ENCODE assay signal across 8 cellular contexts in genomic region chr12:22684526-22685118, GRCh38. TPM values are rescaled to one million over a fixed set of nuclear protein-coding genes. Genes with fewer than 3 reads are reported as not detected.
DNase-seq lines count a peak whose midpoint lies in the region; ATAC-seq and TF ChIP-seq lines count a peak whose summit lies in the region.

No MANE protein-coding gene starts in this region.

- H3K36me3 ChIP-seq in heart right ventricle: peaks cover 0 to 37% (median 0%) of the 10 kb centered on the region in 9 donors
- H3K36me3 ChIP-seq in NT2/D1 (ENCODE audit: insufficient read depth, insufficient read length, low read length): peaks cover 45% of the 10 kb centered on the region
- H3K36me3 ChIP-seq in endodermal cell (ENCODE audit: control insufficient read depth, insufficient read depth, low read length): peaks cover 54% of the 10 kb centered on the region
- no peaks in the 10 kb centered on the region for H3K36me3 ChIP-seq in parathyroid adenoma (ENCODE audit: control insufficient read depth, insufficient read depth, low read length)

- H3K4me2 ChIP-seq in parathyroid adenoma (ENCODE audit: low read length): no peak overlapping the region

- no peaks in the 10 kb centered on the region for H3K9me3 ChIP-seq in heart right ventricle
- no peaks in the 10 kb centered on the region for H3K9me3 ChIP-seq in NT2/D1 (ENCODE audit: insufficient read depth, low read length)
- no peaks in the 10 kb centered on the region for H3K9me3 ChIP-seq in endodermal cell (ENCODE audit: control insufficient read depth, low read length)
- H3K9me3 ChIP-seq in parathyroid adenoma (ENCODE audit: control insufficient read depth, low read length): no peaks in the 10 kb centered on the region

- TF ChIP-seq CTCF in heart right ventricle (IDR thresholded peaks at IDR 0.05) (peak in 8 of 9 donors; percentile 8 to 76 (median 66)), endodermal cell (conservative IDR thresholded peaks at IDR 0.05) (peak; percentile 98), parathyroid adenoma (IDR thresholded peaks at IDR 0.05) (peak; percentile 53)

- WGBS in heart right ventricle, 2 donors: 25 to 32% methylated on average over 2 of the region's 2 CpGs
- WGBS in endodermal cell (ENCODE audit: insufficient coverage in 1 of 2, insufficient read length in 1 of 2), 2 experiments: 50 to 78% methylated on average over 2 of the region's 2 CpGs

- ATAC-seq in heart right ventricle (no peak), left ventricle myocardium superior (no peak), HG02938 (IDR thresholded peaks at IDR 0.05; ENCODE audit: unreplicated experiment) (peak; percentile 45)

- DNase-seq in heart right ventricle (no peak), left ventricle myocardium superior (no peak), NT2/D1 (ENCODE audit: low read depth, low spot score) (peak; percentile 55), endodermal cell (no peak), HuH-7 (ENCODE audit: low spot score) (no peak)
- no peak for DNase-seq in activated naive CD4-positive, alpha-beta T cell treated with anti-CD3 and anti-CD28 coated beads for 36 hours

- H3K27me3 ChIP-seq in heart right ventricle (no peaks in the 10 kb centered on the region), NT2/D1 (ENCODE audit: insufficient read depth, insufficient read length) (no peaks in the 10 kb centered on the region), endodermal cell (ENCODE audit: control insufficient read depth, insufficient read depth, low read length, poor library complexity, severe bottlenecking) (no peaks in the 10 kb centered on the region), parathyroid adenoma (ENCODE audit: control insufficient read depth, insufficient read depth, low read length) (no peaks in the 10 kb centered on the region)

- CTCF ChIA-PET in activated naive CD4-positive, alpha-beta T cell treated with anti-CD3 and anti-CD28 coated beads for 36 hours (lab: Charles Lee): interaction anchor here (0.6 to 1.3 kb wide), 8 partner anchors 11 to 468 kb away, joined by 3 to 5 read pairs (median 3); partner anchors contain the start of gene C2CD5

- intact Hi-C loops in heart right ventricle (cut with DNase I): no loop called here
- intact Hi-C loops in left ventricle myocardium superior (cut with micrococcal nuclease): no loop called here
- intact Hi-C loops in activated naive CD4-positive, alpha-beta T cell treated with anti-CD3 and anti-CD28 coated beads for 36 hours (cut with micrococcal nuclease): loop anchor here (1.0 to 10.0 kb wide), 2 partner anchors 26 to 370 kb away; no protein-coding TSS in a partner anchor

- no peak overlapping the region for H3K4me3 Mint-ChIP-seq in endodermal cell
- no peak overlapping the region for H3K4me3 Mint-ChIP-seq in activated naive CD4-positive, alpha-beta T cell treated with anti-CD3 and anti-CD28 coated beads for 36 hours

- H3K27me3 Mint-ChIP-seq in endodermal cell (ENCODE audit: insufficient read depth): no peaks in the 10 kb centered on the region
- no peaks in the 10 kb centered on the region for H3K27me3 Mint-ChIP-seq in activated naive CD4-positive, alpha-beta T cell treated with anti-CD3 and anti-CD28 coated beads for 36 hours (ENCODE audit: low read depth)

- peak overlapping the region; percentile 52 for H3K27ac Mint-ChIP-seq in endodermal cell
- no peak overlapping the region for H3K27ac Mint-ChIP-seq in activated naive CD4-positive, alpha-beta T cell treated with anti-CD3 and anti-CD28 coated beads for 36 hours

- no peak overlapping the region for H2AFZ ChIP-seq in parathyroid adenoma

- peaks cover 24% of the 10 kb centered on the region for H3K4me1 Mint-ChIP-seq in endodermal cell
- H3K4me1 Mint-ChIP-seq in activated naive CD4-positive, alpha-beta T cell treated with anti-CD3 and anti-CD28 coated beads for 36 hours (ENCODE audit: low read depth): peaks cover 4% of the 10 kb centered on the region

- no peaks in the 10 kb centered on the region for H3K9me3 Mint-ChIP-seq in endodermal cell
- no peaks in the 10 kb centered on the region for H3K9me3 Mint-ChIP-seq in activated naive CD4-positive, alpha-beta T cell treated with anti-CD3 and anti-CD28 coated beads for 36 hours

- H3K4me1 ChIP-seq in heart right ventricle (peaks cover 0 to 38% (median 5%) of the 10 kb centered on the region in 9 donors), NT2/D1 (ENCODE audit: insufficient read depth, insufficient read length) (no peaks in the 10 kb centered on the region), endodermal cell (ENCODE audit: control insufficient read depth, insufficient read depth, low read length) (no peaks in the 10 kb centered on the region), parathyroid adenoma (no peaks in the 10 kb centered on the region)

- H3K9ac ChIP-seq in NT2/D1 (ENCODE audit: insufficient read length, low read depth) (no peak overlapping the region), endodermal cell (ENCODE audit: extremely low read depth, low read length, poor library complexity, severe bottlenecking) (no peak overlapping the region), parathyroid adenoma (no peak overlapping the region)

- H3K79me2 ChIP-seq in parathyroid adenoma: no peaks in the 10 kb centered on the region

- peaks cover 31% of the 10 kb centered on the region for H3K36me3 Mint-ChIP-seq in endodermal cell (ENCODE audit: low read depth)
- peaks cover 10% of the 10 kb centered on the region for H3K36me3 Mint-ChIP-seq in activated naive CD4-positive, alpha-beta T cell treated with anti-CD3 and anti-CD28 coated beads for 36 hours (ENCODE audit: low read depth)

- H3K4me3 ChIP-seq in heart right ventricle: no peak overlapping the region
- H3K4me3 ChIP-seq in NT2/D1 (ENCODE audit: insufficient read length, low read depth): no peak overlapping the region
- H3K4me3 ChIP-seq in endodermal cell (ENCODE audit: low read length): no peak overlapping the region
- no peak overlapping the region for H3K4me3 ChIP-seq in parathyroid adenoma (ENCODE audit: low read depth, low read length)

- H3K27ac ChIP-seq in heart right ventricle: no peak overlapping the region
- H3K27ac ChIP-seq in endodermal cell (ENCODE audit: low read depth, low read length): no peak overlapping the region
- H3K27ac ChIP-seq in parathyroid adenoma: no peak overlapping the region

RNA-seq across cellular contexts. Expression of gene ETNK1, which starts 59.7 kb away (rescaled TPM):
- total RNA-seq in heart right ventricle: 10 to 100 TPM; 15.2 to 26.6 (median 17.0) TPM
- 10 to 100 TPM in 1 of 2 donors, 1 to 10 TPM in 1; 4.8 to 17.1 TPM for polyA plus RNA-seq in heart right ventricle
- 19.0 TPM for total RNA-seq in left ventricle myocardium superior
- total RNA-seq in endodermal cell: 100 to 1,000 TPM in 1 of 2 donors, 10 to 100 TPM in 1; 84.9 to 187 TPM
- 47.8 TPM for polyA plus RNA-seq in endodermal cell (2013, experiment 1 of 2)
- polyA plus RNA-seq in endodermal cell (2013, experiment 2 of 2): 53.0 TPM
- 10 to 100 TPM; 35.9 to 39.4 TPM for total RNA-seq in activated naive CD4-positive, alpha-beta T cell treated with anti-CD3 and anti-CD28 coated beads for 36 hours
